ENCODE assay signal across 9 cellular contexts in genomic region chr6:35092362-35093117, GRCh38. TPM values are rescaled to one million over a fixed set of nuclear protein-coding genes. Genes with fewer than 3 reads are reported as not detected.
DNase-seq lines count a peak whose midpoint lies in the region; ATAC-seq, FAIRE-seq and TF ChIP-seq lines count a peak whose summit lies in the region.
"Had no signal": no experiment of that assay in that cellular context is flagged by ENCODE, and none has a peak within 500 bp of the region (broad histone marks: within the 10 kb centered on the region; RNA-seq: fewer than 3 reads in every experiment).

No MANE protein-coding gene starts in this region.

- POLR2A ChIA-PET in HepG2 (lab: Yijun Ruan, JAX), result no interaction called here

- intact Hi-C loops in HepG2 (cut with micrococcal nuclease; ENCODE audit: unreplicated experiment), result no loop called here

- no peak overlapping the region for H3K4me2 ChIP-seq in HepG2 (ENCODE audit: low read depth, low read length)

- no peaks in the 10 kb centered on the region for H3K9me3 ChIP-seq in HepG2 (ENCODE audit: low read length)
- no peaks in the 10 kb centered on the region for H3K9me3 ChIP-seq in upper lobe of left lung

- peaks cover 3 to 12% of the 10 kb centered on the region in 2 experiments; a peak in 2 of 5 replicates for H3K36me3 ChIP-seq in HepG2 (replicated peaks in 1 of 2; ENCODE audit: control insufficient read depth in 1 of 2, insufficient read depth in 2 of 2, low read length in 2 of 2)
- H3K36me3 ChIP-seq in upper lobe of left lung, result peaks cover 3 to 35% (median 27%) of the 10 kb centered on the region in 4 donors

- no peak for ATAC-seq in HepG2
- ATAC-seq in upper lobe of left lung (ENCODE audit: low FRiP score in 2 of 2), result peak in 1 of 2 donors; percentile 16
- no peak for ATAC-seq in esophagus mucosa

- CTCF ChIA-PET in HepG2 (lab: Yijun Ruan, JAX; ENCODE audit: low intra/inter-chr PET ratio, low total read pairs), result no interaction called here

- TF ChIP-seq CTCF in choroid plexus epithelial cell (conservative IDR thresholded peaks at IDR 0.05; ENCODE audit: low read depth, low read length), result no peak
- TF ChIP-seq CTCF in HepG2 (CRISPR knock-in tag; IDR thresholded peaks at IDR 0.05), result no peak
- TF ChIP-seq CTCF in upper lobe of left lung (IDR thresholded peaks at IDR 0.05), result no peak

- TF ChIP-seq POLR2A in HepG2 (IDR thresholded peaks at IDR 0.05; ENCODE audit: insufficient read depth in 1 of 2, low read depth in 2 of 2, low read length in 2 of 2), result no peak
- no peak for TF ChIP-seq POLR2A in upper lobe of left lung (IDR thresholded peaks at IDR 0.05)

- TF ChIP-seq RAD21 in HepG2 (CRISPR knock-in tag; IDR thresholded peaks at IDR 0.05), result no peak

- BruUV-seq in HepG2 (replicated peaks; lab: Mats Ljungman, UMichigan), result no TSS peak

- 75% methylated on average over 5 of the region's 5 CpGs for WGBS in HepG2 (ENCODE audit: low lambda C conversion rate)
- 78% methylated on average over 4 to 5 of the region's 5 CpGs for WGBS in upper lobe of left lung, 2 donors

- H3K4me1 ChIP-seq in HepG2 (ENCODE audit: insufficient read depth, low read length), result peaks cover 21% of the 10 kb centered on the region
- peaks cover 8 to 31% (median 26%) of the 10 kb centered on the region in 4 donors for H3K4me1 ChIP-seq in upper lobe of left lung

- FAIRE-seq in HepG2 (lab: Jason Lieb, UNC), result no peak

- DNase-seq in LoVo (ENCODE audit: low spot score), result peak; percentile 32
- peak; percentile 61 for DNase-seq in choroid plexus epithelial cell (ENCODE audit: low read depth)
- DNase-seq in HepG2 (ENCODE audit: low spot score), result no peak
- DNase-seq in upper lobe of left lung, result no peak
- no peak for DNase-seq in ureter (ENCODE audit: low spot score)
- no peak for DNase-seq in NCI-H748 (lab: John Stamatoyannopoulos, UW; ENCODE audit: unreplicated experiment)
- DNase-seq: midbrain had no signal

- H3K79me2 ChIP-seq in HepG2 (ENCODE audit: insufficient read depth, low read length), result no peaks in the 10 kb centered on the region

- H3K27ac ChIP-seq in HepG2 (ENCODE audit: extremely low read length, insufficient read depth, low read length) (no peak overlapping the region), upper lobe of left lung (peak overlapping the region; percentile 33 to 56 (median 46))

- no peak overlapping the region for H2AFZ ChIP-seq in HepG2 (ENCODE audit: low read length)

- H3K27me3 ChIP-seq in HepG2 (ENCODE audit: control insufficient read depth in 1 of 2, insufficient read depth in 2 of 2, low read length in 2 of 2) (no peaks in the 10 kb centered on the region), upper lobe of left lung (no peaks in the 10 kb centered on the region)

- TF ChIP-seq EP300 in HepG2 (IDR thresholded peaks at IDR 0.05; ENCODE audit: low read depth in 2 of 2, low read length in 2 of 2) (no peak), HepG2 (CRISPR knock-in tag; IDR thresholded peaks at IDR 0.05; ENCODE audit: borderline replicate concordance) (no peak), upper lobe of left lung (IDR thresholded peaks at IDR 0.05) (no peak)

- in situ Hi-C loops in HepG2 (cut with HindIII; ENCODE audit: extremely low pct_ligation_motif_present, low pct_unique_long_range_greater_than_20kb), result no loop called here

- H3K4me3 ChIP-seq in choroid plexus epithelial cell (ENCODE audit: low read depth, low read length) (no peak overlapping the region), HepG2 (replicated peaks in 1 of 3; ENCODE audit: insufficient read depth in 1 of 3, low read depth in 2 of 3, low read length in 3 of 3) (no peak overlapping the region), upper lobe of left lung (no peak overlapping the region)

- no peaks in the 10 kb centered on the region for H4K20me1 ChIP-seq in HepG2 (ENCODE audit: insufficient read depth, low read length)

- H3K9ac ChIP-seq in HepG2 (ENCODE audit: insufficient read depth, low read depth, low read length), result no peak overlapping the region

TF ChIP-seq in HepG2, 621 proteins besides CTCF, POLR2A, EP300 and RAD21:
- TF ChIP-seq BORCS8-MEF2B (CRISPR knock-in tag; IDR thresholded peaks at IDR 0.05) (no peak), PRDM10 (CRISPR knock-in tag; IDR thresholded peaks at IDR 0.05; ENCODE audit: low read depth) (peak; percentile 44; the same call in 1 of the 2 replicates)

RNA-seq across cellular contexts. Expression of gene TCP11, which starts 48.6 kb away (rescaled TPM):
- total RNA-seq in HepG2 (2016; rRNA removed; fragmentation: Illumina TruSeq; extraction: Trizol) (not detected in 2 replicates), upper lobe of left lung (under 1 TPM in 3 of 6 donors, not detected in 3; 0.30 to 0.89 (median 0.46) TPM), esophagus mucosa (not detected), ureter (not detected)
- total RNA-seq in HepG2 (2016; cell fraction: cytosol; rRNA removed; fragmentation: Illumina TruSeq; extraction: Trizol; ENCODE audit: low read depth), result not detected in 2 replicates
- total RNA-seq in HepG2 (2016; cell fraction: insoluble cytoplasmic fraction; rRNA removed; fragmentation: Illumina TruSeq; extraction: Trizol), result not detected in 2 replicates
- not detected in 2 replicates for total RNA-seq in HepG2 (2016; cell fraction: membrane; rRNA removed; fragmentation: Illumina TruSeq; extraction: Trizol)
- not detected in 2 replicates for total RNA-seq in HepG2 (2016; cell fraction: nucleus; rRNA removed; fragmentation: Illumina TruSeq; extraction: Trizol)
- polyA plus RNA-seq in HepG2 (2011; rRNA removed), result 0.04 TPM in 1 of 2 replicates, not detected in the other
- not detected in 2 replicates for polyA plus RNA-seq in HepG2 (2011; cell fraction: cytosol; rRNA removed)
- not detected in 2 replicates for polyA plus RNA-seq in HepG2 (2011; cell fraction: nucleus; rRNA removed)
- polyA plus RNA-seq in HepG2 (2012), result not detected in 2 replicates
- polyA plus RNA-seq in HepG2 (2016; cell fraction: cytosol; fragmentation: Illumina TruSeq; extraction: Trizol; ENCODE audit: low read depth), result not detected in 2 replicates
- not detected in 2 replicates for polyA plus RNA-seq in HepG2 (2016; cell fraction: insoluble cytoplasmic fraction; fragmentation: Illumina TruSeq; extraction: Trizol; ENCODE audit: low read depth)
- polyA plus RNA-seq in HepG2 (2016; cell fraction: membrane; fragmentation: Illumina TruSeq; extraction: Trizol; ENCODE audit: low read depth), result not detected in 2 replicates
- not detected in 2 replicates for polyA plus RNA-seq in HepG2 (2016; cell fraction: nucleus; fragmentation: Illumina TruSeq; extraction: Trizol; ENCODE audit: insufficient read depth, low read depth)
- not detected in 2 replicates for polyA minus RNA-seq in HepG2 (2011; rRNA and poly(A)+ RNA removed; ENCODE audit: low replicate concordance)
- polyA minus RNA-seq in HepG2 (2011; cell fraction: cytosol; rRNA and poly(A)+ RNA removed), result not detected in 2 replicates
- not detected in 2 replicates for polyA minus RNA-seq in HepG2 (2011; cell fraction: nucleus; rRNA and poly(A)+ RNA removed)
- total RNA-seq: SK-MEL-5 had no signal

Comparison
In these comparisons a context has a peak if more than half of its experiments do, and no peak if none do; other contexts are left out.
1. DNase-seq: peak in LoVo (single experiment) and choroid plexus epithelial cell (single experiment); none in HepG2 (single experiment), upper lobe of left lung (0 of 2), ureter (single experiment) and NCI-H748 (single experiment).